In genomic region chr1:30186586-30186985, GRCh38 we compare ENCODE assay signal across 24 cellular contexts.
"Had no signal": no experiment of that assay in that cellular context is flagged by ENCODE, and none has a peak within 500 bp of the region (broad histone marks: within the 10 kb centered on the region; RNA-seq: fewer than 3 reads in every experiment).

No MANE protein-coding gene starts in this region.

- H3K4me3 Mint-ChIP-seq: naive thymus-derived CD4-positive, alpha-beta T cell; natural killer cell; nephron; neural progenitor cell; stimulated activated effector memory CD8-positive, alpha-beta T cell treated with anti-CD3 and anti-CD28 coated beads, Interleukin-12 subunit alpha, Interleukin-12 subunit beta, amount 100 ng/mL, for 72 hours; stimulated activated naive B cell treated with anti-CD40 and anti-IgM and Interleukin-4, amounts not matched to agents 10 μg/mL and 1 μg/mL and 100 μg/mL, for 72 hours; stimulated activated naive CD8-positive, alpha-beta T cell treated with anti-CD3 and anti-CD28 coated beads, Interleukin-15, Interleukin-2, amounts not matched to agents 100 ng/mL and 50 ng/mL, for 24 hours had no signal

- H3K36me3 Mint-ChIP-seq: naive thymus-derived CD4-positive, alpha-beta T cell; natural killer cell; neural progenitor cell; stimulated activated effector memory CD8-positive, alpha-beta T cell treated with anti-CD3 and anti-CD28 coated beads, Interleukin-12 subunit alpha, Interleukin-12 subunit beta, amount 100 ng/mL, for 72 hours; stimulated activated naive B cell treated with anti-CD40 and anti-IgM and Interleukin-4, amounts not matched to agents 10 μg/mL and 1 μg/mL and 100 μg/mL, for 72 hours had no signal

- ATAC-seq: naive thymus-derived CD4-positive, alpha-beta T cell; natural killer cell; psoas muscle; right cardiac atrium; right lobe of liver; stimulated activated effector memory CD8-positive, alpha-beta T cell treated with anti-CD3 and anti-CD28 coated beads, Interleukin-12 subunit alpha, Interleukin-12 subunit beta, amount 100 ng/mL, for 72 hours; stimulated activated naive B cell treated with anti-CD40 and anti-IgM and Interleukin-4, amounts not matched to agents 10 μg/mL and 1 μg/mL and 100 μg/mL, for 72 hours had no signal

- DNase-seq: naive thymus-derived CD4-positive, alpha-beta T cell; natural killer cell; occipital lobe; ovary; posterior cingulate gyrus; psoas muscle; right cardiac atrium; right lobe of liver; spleen; stimulated activated CD4-positive, alpha-beta T cell treated with anti-CD3 and anti-CD28 coated beads, Interleukin-12 subunit alpha, Interleukin-12 subunit beta, amount 100 ng/mL, for 4 hours; stimulated activated CD4-positive, alpha-beta T cell treated with anti-CD3 and anti-CD28 coated beads, Interleukin-2, amount 100 ng/mL, for 24 hours; stimulated activated CD4-positive, alpha-beta T cell treated with anti-CD3 and anti-CD28 coated beads, Interleukin-2, amount 100 ng/mL, for 48 hours; stimulated activated CD4-positive, alpha-beta T cell treated with anti-CD3 and anti-CD28 coated beads, Interleukin-4, amount 100 ng/mL, for 24 hours; stimulated activated naive B cell treated with anti-CD40 and anti-IgM and Interleukin-4, amounts not matched to agents 10 μg/mL and 1 μg/mL and 100 μg/mL, for 72 hours; stimulated activated naive CD4-positive, alpha-beta T cell treated with Interleukin-2 at 50 U/mL for 16 hours; stomach; thyroid gland; trophoblast cell; upper lobe of left lung had no signal

- H3K4me1 Mint-ChIP-seq: nephron; neural progenitor cell; stimulated activated naive B cell treated with anti-CD40 and anti-IgM and Interleukin-4, amounts not matched to agents 10 μg/mL and 1 μg/mL and 100 μg/mL, for 72 hours had no signal

- H3K9me3 Mint-ChIP-seq: natural killer cell; nephron; neural progenitor cell; stimulated activated effector memory CD8-positive, alpha-beta T cell treated with anti-CD3 and anti-CD28 coated beads, Interleukin-12 subunit alpha, Interleukin-12 subunit beta, amount 100 ng/mL, for 72 hours; stimulated activated naive B cell treated with anti-CD40 and anti-IgM and Interleukin-4, amounts not matched to agents 10 μg/mL and 1 μg/mL and 100 μg/mL, for 72 hours; stimulated activated naive CD8-positive, alpha-beta T cell treated with anti-CD3 and anti-CD28 coated beads, Interleukin-15, Interleukin-2, amounts not matched to agents 100 ng/mL and 50 ng/mL, for 24 hours had no signal

- H3K27ac Mint-ChIP-seq: naive thymus-derived CD4-positive, alpha-beta T cell; natural killer cell; nephron; neural progenitor cell; progenitor cell of endocrine pancreas; stimulated activated effector memory CD8-positive, alpha-beta T cell treated with anti-CD3 and anti-CD28 coated beads, Interleukin-12 subunit alpha, Interleukin-12 subunit beta, amount 100 ng/mL, for 72 hours; stimulated activated naive B cell treated with anti-CD40 and anti-IgM and Interleukin-4, amounts not matched to agents 10 μg/mL and 1 μg/mL and 100 μg/mL, for 72 hours; stimulated activated naive CD8-positive, alpha-beta T cell treated with anti-CD3 and anti-CD28 coated beads, Interleukin-15, Interleukin-2, amounts not matched to agents 100 ng/mL and 50 ng/mL, for 24 hours had no signal
